28 cellular contexts compared by ENCODE assay signal in the genomic region with DNA sequence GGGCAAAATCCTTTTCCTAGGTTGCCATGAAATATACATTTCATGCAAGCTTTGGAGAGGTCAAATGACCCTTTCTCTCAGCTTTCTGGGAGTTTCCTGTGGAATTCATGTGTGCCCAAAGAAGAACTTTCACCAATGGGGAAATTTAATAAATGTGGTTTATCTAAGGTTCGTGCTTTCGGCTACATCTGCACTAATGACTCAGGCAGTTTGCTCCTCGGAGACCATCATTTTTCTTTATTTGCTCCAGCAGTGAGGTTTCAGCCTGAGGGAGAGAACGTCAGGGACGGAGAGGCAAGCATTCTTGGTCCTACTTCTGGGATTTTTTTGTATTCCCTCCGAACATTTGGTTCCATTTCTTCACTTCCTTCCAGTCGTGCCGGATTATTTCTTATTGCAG.
DNase-seq lines count a peak whose midpoint lies in the region; ATAC-seq and TF ChIP-seq lines count a peak whose summit lies in the region.
"Had no signal": no experiment of that assay in that cellular context is flagged by ENCODE, and none has a peak within 500 bp of the region (broad histone marks: within the 10 kb centered on the region; RNA-seq: fewer than 3 reads in every experiment).

No MANE protein-coding gene starts in this region.

- TF ChIP-seq CTCF in AG04450 (IDR thresholded peaks at IDR 0.05; ENCODE audit: low read depth, low read length) (no peak), choroid plexus epithelial cell (conservative IDR thresholded peaks at IDR 0.05; ENCODE audit: low read depth, low read length) (no peak), nephron (IDR thresholded peaks at IDR 0.05; ENCODE audit: unreplicated experiment in 3 of 3) (no peak), thyroid gland (IDR thresholded peaks at IDR 0.05) (no peak), GM23338 (conservative IDR thresholded peaks at IDR 0.05; ENCODE audit: low read depth in 2 of 2) (no peak)

- H3K9ac ChIP-seq in Karpas-422 (ENCODE audit: low read length) = no peak overlapping the region
- H3K9ac ChIP-seq: BLaER1, KMS-11 had no signal

- DNase-seq in AG04450 (ENCODE audit: low read depth, low spot score) (no peak), LHCN-M2 (ENCODE audit: low read depth) (peak; percentile 10), choroid plexus epithelial cell (ENCODE audit: low read depth) (peak; percentile 34), thyroid gland (no peak), Karpas-422 (no peak), GM23338 (ENCODE audit: low spot score) (no peak)
- DNase-seq: activated CD8-positive, alpha-beta T cell treated with anti-CD3 and anti-CD28 coated beads for 36 hours; activated effector memory CD4-positive, alpha-beta T cell treated with anti-CD3 and anti-CD28 coated beads, Interleukin-2, amount 50 U/mL, for 16 hours; activated naive CD8-positive, alpha-beta T cell treated with anti-CD3 and anti-CD28 coated beads for 36 hours; DMS153; foreskin keratinocyte; left cardiac atrium; mesendoderm; NCI-H1436 treated with DMSO at 0.1 percent for 48 hours; NCI-H446 treated with DMSO at 0.1 percent for 48 hours; NCI-H82; occipital lobe; transverse colon had no signal

- H4K20me1 ChIP-seq in Karpas-422 (ENCODE audit: insufficient read depth, low read depth, low read length) = no peaks in the 10 kb centered on the region
- no peaks in the 10 kb centered on the region for H4K20me1 ChIP-seq in GM23338 (replicated peaks; ENCODE audit: insufficient read depth)

- H3F3A ChIP-seq in GM23338 (replicated peaks; ENCODE audit: low read depth) = 0 out of 2 replicates have a peak, but pooled peaks cover 4% of the 10 kb centered on the region

- intact Hi-C loops in thyroid gland (cut with DNase I) = no loop called here

- H3K9me2 ChIP-seq in Karpas-422 (replicated peaks; ENCODE audit: insufficient read depth, low read length) = no peaks in the 10 kb centered on the region
- no peaks in the 10 kb centered on the region; the same call in 1 of the 2 replicates for H3K9me2 ChIP-seq in GM23338 (ENCODE audit: insufficient read depth)

- H3K4me3 ChIP-seq in AG04450 (ENCODE audit: low read depth, low read length) (no peak overlapping the region), choroid plexus epithelial cell (ENCODE audit: low read depth, low read length) (no peak overlapping the region), thyroid gland (replicated peaks in 1 of 3) (no peak overlapping the region), Karpas-422 (ENCODE audit: low read length) (no peak overlapping the region), GM23338 (no peak overlapping the region)
- H3K4me3 ChIP-seq: BLaER1, hepatocyte, SK-N-MC, skin epidermis, transverse colon had no signal

- H3K4me3 Mint-ChIP-seq in nephron = no peak overlapping the region
- H3K4me3 Mint-ChIP-seq in GM23338 = no peak overlapping the region
- H3K4me3 Mint-ChIP-seq: activated CD8-positive, alpha-beta T cell treated with anti-CD3 and anti-CD28 coated beads for 36 hours; activated naive CD8-positive, alpha-beta T cell treated with anti-CD3 and anti-CD28 coated beads for 36 hours had no signal

- H3K4me2 ChIP-seq in Karpas-422 (ENCODE audit: low read depth, low read length, poor library complexity, severe bottlenecking) = no peak overlapping the region
- no peak overlapping the region for H3K4me2 ChIP-seq in GM23338
- H3K4me2 ChIP-seq: BLaER1, hepatocyte, KMS-11 had no signal

- H3K79me2 ChIP-seq in Karpas-422 (ENCODE audit: low read length) (no peaks in the 10 kb centered on the region), GM23338 (replicated peaks; ENCODE audit: insufficient read depth) (no peaks in the 10 kb centered on the region)
- H3K79me2 ChIP-seq: hepatocyte had no signal

- ATAC-seq in HG03097 (IDR thresholded peaks at IDR 0.05; ENCODE audit: low FRiP score, unreplicated experiment) (no peak), GM23338 (no peak)
- ATAC-seq: activated CD4-positive, CD25-positive, alpha-beta regulatory T cell treated with anti-CD3 and anti-CD28 coated beads, Interleukin-2, amount 50 U/mL, for 24 hours; activated CD8-positive, alpha-beta T cell treated with anti-CD3 and anti-CD28 coated beads for 36 hours; foreskin keratinocyte; left cardiac atrium had no signal

- TF ChIP-seq POLR2A in thyroid gland (IDR thresholded peaks at IDR 0.05) = no peak

- H3K9me3 Mint-ChIP-seq in nephron = no peaks in the 10 kb centered on the region
- no peaks in the 10 kb centered on the region; the same call in 2 of the 3 replicates for H3K9me3 Mint-ChIP-seq in GM23338
- H3K9me3 Mint-ChIP-seq: activated CD8-positive, alpha-beta T cell treated with anti-CD3 and anti-CD28 coated beads for 36 hours; activated naive CD8-positive, alpha-beta T cell treated with anti-CD3 and anti-CD28 coated beads for 36 hours had no signal

- POLR2A ChIA-PET in AG04450 (lab: Yijun Ruan, JAX) = no interaction called here

- H3K4me1 Mint-ChIP-seq in nephron = peaks cover 31% of the 10 kb centered on the region
- peaks cover 40% of the 10 kb centered on the region for H3K4me1 Mint-ChIP-seq in GM23338

- H3K27me3 Mint-ChIP-seq in nephron (ENCODE audit: low read depth) = peaks cover 51% of the 10 kb centered on the region
- peaks cover 18% of the 10 kb centered on the region for H3K27me3 Mint-ChIP-seq in GM23338 (ENCODE audit: insufficient read depth, low read depth, poor library complexity)
- H3K27me3 Mint-ChIP-seq: activated CD8-positive, alpha-beta T cell treated with anti-CD3 and anti-CD28 coated beads for 36 hours; activated naive CD8-positive, alpha-beta T cell treated with anti-CD3 and anti-CD28 coated beads for 36 hours had no signal

- H3K27ac Mint-ChIP-seq in nephron (peak overlapping the region in 2 of 3 experiments; percentile 5 to 64), GM23338 (no peak overlapping the region)
- H3K27ac Mint-ChIP-seq: activated CD8-positive, alpha-beta T cell treated with anti-CD3 and anti-CD28 coated beads for 36 hours; activated naive CD8-positive, alpha-beta T cell treated with anti-CD3 and anti-CD28 coated beads for 36 hours had no signal

- H3K9me3 ChIP-seq in AG04450 (ENCODE audit: control insufficient read depth, insufficient read depth, low read length) (no peaks in the 10 kb centered on the region), thyroid gland (no peaks in the 10 kb centered on the region), Karpas-422 (ENCODE audit: low read length) (no peaks in the 10 kb centered on the region)
- H3K9me3 ChIP-seq: BLaER1, transverse colon had no signal

- CTCF ChIA-PET in AG04450 (lab: Charles Lee) = interaction anchor here (1.0 to 6.2 kb wide), 2 partner anchors 52 to 621 kb away, joined by 3 to 39 read pairs; no protein-coding TSS in a partner anchor

- H2AFZ ChIP-seq in Karpas-422 (ENCODE audit: low read length) = no peak overlapping the region
- no peak overlapping the region for H2AFZ ChIP-seq in GM23338
- H2AFZ ChIP-seq: hepatocyte had no signal

- WGBS in thyroid gland, 2 donors = 93 to 94% methylated on average over 8 of the region's 8 CpGs

- H3K27ac ChIP-seq in AG04450 (ENCODE audit: low read depth, low read length) (peak overlapping the region; percentile 47), thyroid gland (no peak overlapping the region), Karpas-422 (ENCODE audit: low read length) (no peak overlapping the region), GM23338 (ENCODE audit: low read depth) (no peak overlapping the region)
- H3K27ac ChIP-seq: BLaER1, epithelial cell of prostate, foreskin keratinocyte, hepatocyte, KMS-11, RWPE1, SK-N-MC, skin epidermis, transverse colon had no signal

- peaks cover 62% of the 10 kb centered on the region for H3K36me3 Mint-ChIP-seq in nephron (ENCODE audit: low read depth)
- H3K36me3 Mint-ChIP-seq in GM23338 (ENCODE audit: low read depth) = no peaks in the 10 kb centered on the region

- no peaks in the 10 kb centered on the region for H3K36me3 ChIP-seq in thyroid gland
- no peaks in the 10 kb centered on the region for H3K36me3 ChIP-seq in Karpas-422 (ENCODE audit: insufficient read depth, low read length)
- no peaks in the 10 kb centered on the region for H3K36me3 ChIP-seq in GM23338 (ENCODE audit: insufficient read depth)
- H3K36me3 ChIP-seq: transverse colon had no signal

- H3K4me1 ChIP-seq in thyroid gland (no peaks in the 10 kb centered on the region), Karpas-422 (ENCODE audit: low read length) (no peaks in the 10 kb centered on the region), GM23338 (ENCODE audit: insufficient read depth) (peaks cover 34% of the 10 kb centered on the region)
- H3K4me1 ChIP-seq: foreskin keratinocyte had no signal

- H3K27me3 ChIP-seq in AG04450 (ENCODE audit: control insufficient read depth, insufficient read depth, low read length) (no peaks in the 10 kb centered on the region), thyroid gland (no peaks in the 10 kb centered on the region), Karpas-422 (ENCODE audit: low read length) (no peaks in the 10 kb centered on the region), GM23338 (ENCODE audit: insufficient read depth) (no peaks in the 10 kb centered on the region)
- H3K27me3 ChIP-seq: BLaER1, transverse colon had no signal

TF ChIP-seq in GM23338, 12 proteins besides CTCF, POLR2A, EP300 and RAD21:
- TF ChIP-seq POLR2AphosphoS5 (IDR thresholded peaks at IDR 0.05; ENCODE audit: low read depth) = no peak
- TF ChIP-seq, protein P1, sequence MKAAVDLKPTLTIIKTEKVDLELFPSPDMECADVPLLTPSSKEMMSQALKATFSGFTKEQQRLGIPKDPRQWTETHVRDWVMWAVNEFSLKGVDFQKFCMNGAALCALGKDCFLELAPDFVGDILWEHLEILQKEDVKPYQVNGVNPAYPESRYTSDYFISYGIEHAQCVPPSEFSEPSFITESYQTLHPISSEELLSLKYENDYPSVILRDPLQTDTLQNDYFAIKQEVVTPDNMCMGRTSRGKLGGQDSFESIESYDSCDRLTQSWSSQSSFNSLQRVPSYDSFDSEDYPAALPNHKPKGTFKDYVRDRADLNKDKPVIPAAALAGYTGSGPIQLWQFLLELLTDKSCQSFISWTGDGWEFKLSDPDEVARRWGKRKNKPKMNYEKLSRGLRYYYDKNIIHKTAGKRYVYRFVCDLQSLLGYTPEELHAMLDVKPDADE (IDR thresholded peaks at IDR 0.05) = no peak

Comparison
In these comparisons a context has a peak if more than half of its experiments do, and no peak if none do; other contexts are left out.
1. DNase-seq: peak in LHCN-M2 (single experiment) and choroid plexus epithelial cell (single experiment); none in AG04450 (single experiment), thyroid gland (0 of 2), Karpas-422 (single experiment) and GM23338 (single experiment).